10 cellular contexts compared by ENCODE assay signal in genomic region chr20:62832951-62833391, GRCh38. TPM values are rescaled to one million over a fixed set of nuclear protein-coding genes. Genes with fewer than 3 reads are reported as not detected.
DNase-seq lines count a peak whose midpoint lies in the region; ATAC-seq and TF ChIP-seq lines count a peak whose summit lies in the region.
"Had no signal": no experiment of that assay in that cellular context is flagged by ENCODE, and none has a peak within 500 bp of the region (broad histone marks: within the 10 kb centered on the region; RNA-seq: fewer than 3 reads in every experiment).

No MANE protein-coding gene starts in this region.

- peaks cover 19% of the 10 kb centered on the region for H3K4me1 Mint-ChIP-seq in osteocyte (ENCODE audit: unreplicated experiment)

- H2BK120ac ChIP-seq in mesendoderm (ENCODE audit: low read depth, low read length), result no peak overlapping the region

- no peak for DNase-seq in GM12864 (ENCODE audit: low read depth)
- DNase-seq in HCT116 (ENCODE audit: low read depth, low spot score), result no peak
- DNase-seq in RWPE2 (ENCODE audit: low spot score), result peak; percentile 84
- no peak for DNase-seq in mesendoderm
- no peak for DNase-seq in osteocyte (ENCODE audit: extremely low spot score, unreplicated experiment)
- no peak for DNase-seq in NCI-H510A treated with DMSO at 0.1 percent for 48 hours (lab: John Stamatoyannopoulos, UW)
- DNase-seq: natural killer cell had no signal

- H2BK15ac ChIP-seq in mesendoderm (replicated peaks; ENCODE audit: low read depth), result no peak overlapping the region

- no peak overlapping the region for H3K18ac ChIP-seq in mesendoderm (ENCODE audit: low read length)

- TF ChIP-seq CTCF in GM12864 (IDR thresholded peaks at IDR 0.05; ENCODE audit: low read depth, low read length, missing control alignments) (no peak), HCT116 (IDR thresholded peaks at IDR 0.05 in 2 of 3, conservative IDR thresholded peaks at IDR 0.05 in 1 of 3; ENCODE audit: borderline replicate concordance in 1 of 3, insufficient read depth in 1 of 3, low read depth in 2 of 3, low read length in 2 of 3) (no peak), RWPE2 (IDR thresholded peaks at IDR 0.05; ENCODE audit: poor library complexity, severe bottlenecking) (no peak), osteocyte (IDR thresholded peaks at IDR 0.05) (no peak)

- no peak overlapping the region for H2BK5ac ChIP-seq in mesendoderm (ENCODE audit: low read length)

- H4K8ac ChIP-seq in mesendoderm (ENCODE audit: low read depth, low read length), result no peak overlapping the region

- no peak overlapping the region for H4K5ac ChIP-seq in mesendoderm (ENCODE audit: low read length)

- H3K4me1 ChIP-seq in HCT116 (ENCODE audit: control insufficient read depth in 1 of 2, insufficient read depth in 2 of 2, low read length in 2 of 2) (peaks cover 15 to 21% of the 10 kb centered on the region in 2 experiments), RWPE2 (ENCODE audit: insufficient read depth, poor library complexity, severe bottlenecking) (peaks cover 20% of the 10 kb centered on the region), mesendoderm (ENCODE audit: control insufficient read depth, low read depth, low read length) (no peaks in the 10 kb centered on the region)

- H2AK5ac ChIP-seq in mesendoderm (ENCODE audit: low read length), result no peak overlapping the region

- H3K56ac ChIP-seq in mesendoderm (ENCODE audit: low read length), result peak overlapping the region; percentile 20

- no peaks in the 10 kb centered on the region for H4K20me1 ChIP-seq in HCT116 (ENCODE audit: insufficient read depth)

- TF ChIP-seq POLR2A in HCT116 (IDR thresholded peaks at IDR 0.05; ENCODE audit: borderline replicate concordance, extremely low read depth, insufficient read depth, insufficient read length), result no peak

- H3K36me3 ChIP-seq in HCT116 (ENCODE audit: control insufficient read depth in 1 of 2, insufficient read depth in 2 of 2, low read length in 2 of 2) (no peaks in the 10 kb centered on the region), RWPE2 (ENCODE audit: low read depth) (no peaks in the 10 kb centered on the region), mesendoderm (ENCODE audit: control insufficient read depth, insufficient read depth, low read length) (peaks cover 2% of the 10 kb centered on the region)

- RAD21 ChIA-PET in HCT116 (lab: Charles Lee; ENCODE audit: low non-redundant PET in 1 of 2, low total read pairs in 2 of 2, uncharacterized antibody in 2 of 2, unreplicated experiment in 2 of 2), result interaction anchor here in 1 of 2 experiments (1.2 kb wide), 1 partner anchor 10 kb away, joined by 3 read pairs; no protein-coding TSS in a partner anchor

- no peaks in the 10 kb centered on the region for H3K79me1 ChIP-seq in mesendoderm (ENCODE audit: low read length)

- POLR2A ChIA-PET in HCT116 (lab: Charles Lee), result no interaction called here

- H3K9ac ChIP-seq in HCT116 (ENCODE audit: low read length) (peak overlapping the region; percentile 31; the same call in 1 of the 2 replicates), mesendoderm (ENCODE audit: low read length) (no peak overlapping the region)

- no peak for TF ChIP-seq RAD21 in HCT116 (IDR thresholded peaks at IDR 0.05; ENCODE audit: low read depth)

- H3K27me3 Mint-ChIP-seq in osteocyte (ENCODE audit: unreplicated experiment), result peaks cover 2% of the 10 kb centered on the region
- H3K27me3 Mint-ChIP-seq: activated naive CD4-positive, alpha-beta T cell treated with anti-CD3 and anti-CD28 coated beads, Interleukin-2, amount 50 U/mL, for 24 hours had no signal

- intact Hi-C loops in HCT116 (cut with micrococcal nuclease), result no loop called here

- H3K4ac ChIP-seq in mesendoderm (ENCODE audit: low read depth, low read length), result no peak overlapping the region

- no peak overlapping the region for H3K4me3 Mint-ChIP-seq in osteocyte (ENCODE audit: unreplicated experiment)
- H3K4me3 Mint-ChIP-seq: activated naive CD4-positive, alpha-beta T cell treated with anti-CD3 and anti-CD28 coated beads, Interleukin-2, amount 50 U/mL, for 24 hours; natural killer cell had no signal

- H3K79me2 ChIP-seq in HCT116 (ENCODE audit: insufficient read depth, low read length), result no peaks in the 10 kb centered on the region
- no peaks in the 10 kb centered on the region for H3K79me2 ChIP-seq in mesendoderm (ENCODE audit: control insufficient read depth, insufficient read depth, low read length)

- H3K27ac ChIP-seq in HCT116 (ENCODE audit: low read depth, low read length) (peak overlapping the region; percentile 67), RWPE2 (ENCODE audit: poor library complexity, severe bottlenecking) (no peak overlapping the region), mesendoderm (ENCODE audit: low read depth, low read length) (no peak overlapping the region)

- H3K27me3 ChIP-seq in HCT116 (ENCODE audit: insufficient read depth, low read length) (no peaks in the 10 kb centered on the region), RWPE2 (ENCODE audit: insufficient read depth, poor library complexity, severe bottlenecking) (no peaks in the 10 kb centered on the region), mesendoderm (ENCODE audit: insufficient read depth, low read length, poor library complexity) (no peaks in the 10 kb centered on the region)

- no TSS peak for BruUV-seq in HCT116 (replicated peaks; lab: Mats Ljungman, UMichigan)

- WGBS in mesendoderm (ENCODE audit: extremely low coverage, insufficient coverage, low lambda C conversion rate), result no CpG with 5 or more reads among the region's 14 CpGs

- H3K4me3 ChIP-seq in GM12864 (ENCODE audit: low read depth, low read length) (peak overlapping the region; percentile 12), HCT116 (replicated peaks in 1 of 2; ENCODE audit: low read depth in 1 of 2, low read length in 2 of 2) (peak overlapping the region; percentile 38 to 49), RWPE2 (ENCODE audit: severe bottlenecking) (no peak overlapping the region), mesendoderm (ENCODE audit: low read length) (no peak overlapping the region)

- no peaks in the 10 kb centered on the region for H3K9me3 ChIP-seq in HCT116 (ENCODE audit: control insufficient read depth in 1 of 2, insufficient read depth in 1 of 2, low read depth in 1 of 2, low read length in 2 of 2)
- H3K9me3 ChIP-seq in RWPE2 (ENCODE audit: severe bottlenecking), result no peaks in the 10 kb centered on the region

- H3K27ac Mint-ChIP-seq in osteocyte (ENCODE audit: unreplicated experiment), result no peak overlapping the region
- H3K27ac Mint-ChIP-seq: activated naive CD4-positive, alpha-beta T cell treated with anti-CD3 and anti-CD28 coated beads, Interleukin-2, amount 50 U/mL, for 24 hours; natural killer cell had no signal

- no peaks in the 10 kb centered on the region for H3K9me3 Mint-ChIP-seq in osteocyte (ENCODE audit: unreplicated experiment)
- H3K9me3 Mint-ChIP-seq: activated naive CD4-positive, alpha-beta T cell treated with anti-CD3 and anti-CD28 coated beads, Interleukin-2, amount 50 U/mL, for 24 hours; natural killer cell had no signal

- H3K4me2 ChIP-seq in HCT116 (ENCODE audit: low read length) (peak overlapping the region; percentile 72), mesendoderm (ENCODE audit: low read length) (no peak overlapping the region)

- CTCF ChIA-PET in HCT116 (lab: Charles Lee), result interaction anchor here (1.7 kb wide), 1 partner anchor 10 kb away, joined by 6 read pairs; no protein-coding TSS in a partner anchor

- H3K36me3 Mint-ChIP-seq in osteocyte (ENCODE audit: unreplicated experiment), result no peaks in the 10 kb centered on the region
- H3K36me3 Mint-ChIP-seq: activated naive CD4-positive, alpha-beta T cell treated with anti-CD3 and anti-CD28 coated beads, Interleukin-2, amount 50 U/mL, for 24 hours; natural killer cell had no signal

- no peak overlapping the region for H3K23ac ChIP-seq in mesendoderm (ENCODE audit: low read length)

- ATAC-seq in HCT116, result peak; percentile 35
- ATAC-seq in RWPE2 (ENCODE audit: low read depth), result no peak
- ATAC-seq in GM21619 (IDR thresholded peaks at IDR 0.05; ENCODE audit: unreplicated experiment), result no peak
- no peak for ATAC-seq in GM19324 (IDR thresholded peaks at IDR 0.05; ENCODE audit: low FRiP score, unreplicated experiment)

- no peak overlapping the region for H2AFZ ChIP-seq in HCT116 (ENCODE audit: low read depth, low read length, poor library complexity, severe bottlenecking)

- no peaks in the 10 kb centered on the region for H3K9me2 ChIP-seq in HCT116 (ENCODE audit: insufficient read depth)

TF ChIP-seq in HCT116, 20 proteins besides CTCF, POLR2A, EP300 and RAD21 (continues in another document):
- TF ChIP-seq EZH2phosphoT487 (IDR thresholded peaks at IDR 0.05; ENCODE audit: borderline replicate concordance) (no peak), YY1 (IDR thresholded peaks at IDR 0.05; ENCODE audit: extremely low read depth, insufficient replicate concordance, low read depth, low read length) (no peak), POLR2AphosphoS5 (IDR thresholded peaks at IDR 0.05; ENCODE audit: low read depth, low read length) (no peak)

RNA-seq across cellular contexts. Expression of gene COL9A3, which starts 16.1 kb away (rescaled TPM):
- total RNA-seq in HCT116 (2021; ENCODE audit: unreplicated experiment), result 29.7 TPM
- 15.9 and 20.7 TPM in 2 replicates for polyA plus RNA-seq in HCT116 (2012)
- polyA plus RNA-seq in mesendoderm (2013, experiment 1 of 2), result 45.6 TPM
- 45.1 TPM for polyA plus RNA-seq in mesendoderm (2013, experiment 2 of 2)
- 1.7 and 1.8 TPM in 2 replicates for total RNA-seq in osteocyte

RNA-seq across cellular contexts. Expression of gene OGFR, which starts 28.3 kb away (rescaled TPM):
- 73.6 TPM for total RNA-seq in HCT116 (2021; ENCODE audit: unreplicated experiment)
- polyA plus RNA-seq in HCT116 (2012), result 59.4 and 59.5 TPM in 2 replicates
- polyA plus RNA-seq in mesendoderm (2013, experiment 1 of 2), result 11.3 TPM
- 11.4 TPM for polyA plus RNA-seq in mesendoderm (2013, experiment 2 of 2)
- total RNA-seq in osteocyte, result 47.2 and 48.9 TPM in 2 replicates

RNA-seq across cellular contexts. Expression of gene TCFL5, which starts 28.7 kb away (rescaled TPM):
- total RNA-seq in HCT116 (2021; ENCODE audit: unreplicated experiment) (20.4 TPM), osteocyte (12.2 and 12.8 TPM in 2 replicates)
- 8.9 and 10.9 TPM in 2 replicates for polyA plus RNA-seq in HCT116 (2012)
- polyA plus RNA-seq in mesendoderm (2013, experiment 1 of 2), result 5.1 TPM
- 4.8 TPM for polyA plus RNA-seq in mesendoderm (2013, experiment 2 of 2)

RNA-seq across cellular contexts. Expression of gene MRGBP, which starts 36.7 kb away (rescaled TPM):
- total RNA-seq in HCT116 (2021; ENCODE audit: unreplicated experiment), result 33.8 TPM
- 28.7 and 30.0 TPM in 2 replicates for polyA plus RNA-seq in HCT116 (2012)
- 13.3 TPM for polyA plus RNA-seq in mesendoderm (2013, experiment 1 of 2)
- polyA plus RNA-seq in mesendoderm (2013, experiment 2 of 2), result 13.2 TPM
- total RNA-seq in osteocyte, result 11.2 and 11.4 TPM in 2 replicates

Comparison
In these comparisons a context has a peak if more than half of its experiments do, and no peak if none do; other contexts are left out.
1. H3K4me3 ChIP-seq: peak in GM12864 (single experiment) and HCT116 (2 of 2); none in RWPE2 (single experiment) and mesendoderm (single experiment).
2. RNA of gene COL9A3, which starts 16.1 kb away (total RNA-seq): 29.7 TPM in HCT116 (single experiment); 1.7 to 1.8 TPM in osteocyte; every median in the first group is over 10 times any median in the second.